9 cellular contexts compared by ENCODE assay signal in the genomic region with DNA sequence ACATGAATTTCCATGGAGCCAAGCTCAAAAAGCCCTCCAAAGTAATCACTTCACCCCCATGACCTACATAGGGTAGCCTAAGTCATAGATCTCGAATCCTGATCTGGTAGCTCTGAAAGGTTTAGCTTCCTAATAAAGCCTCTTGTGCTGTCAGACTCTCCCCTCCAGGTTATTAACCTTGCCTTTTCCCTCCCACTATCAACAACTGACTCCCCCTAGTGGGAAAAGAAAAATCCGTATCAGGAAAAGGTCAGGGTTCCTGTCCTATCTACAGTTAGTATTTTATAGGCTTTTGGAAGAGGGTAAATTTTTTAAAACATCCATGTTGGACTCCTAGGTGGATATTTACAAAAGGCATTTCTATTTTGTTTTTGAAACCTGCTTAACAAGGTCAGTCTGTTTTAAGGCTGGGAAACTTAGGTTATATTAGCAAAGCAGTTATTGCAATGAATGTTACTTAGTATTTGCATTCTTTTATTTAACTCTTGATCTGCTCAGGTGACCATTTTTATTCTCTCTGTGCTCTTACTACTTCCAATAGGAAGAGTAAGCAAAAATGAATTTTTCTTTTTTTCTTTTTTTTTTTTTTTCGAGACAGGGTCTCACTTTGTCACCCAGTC. TPM values are rescaled to one million over a fixed set of nuclear protein-coding genes. Genes with fewer than 3 reads are reported as not detected.
DNase-seq lines count a peak whose midpoint lies in the region; ATAC-seq and TF ChIP-seq lines count a peak whose summit lies in the region.
"Had no signal": no experiment of that assay in that cellular context is flagged by ENCODE, and none has a peak within 500 bp of the region (broad histone marks: within the 10 kb centered on the region; RNA-seq: fewer than 3 reads in every experiment).

No MANE protein-coding gene starts in this region.

- no peak for TF ChIP-seq POLR2A in ovary (IDR thresholded peaks at IDR 0.05)

- peaks cover 78% of the 10 kb centered on the region for H3K4me1 ChIP-seq in CD8-positive, alpha-beta memory T cell (ENCODE audit: insufficient read depth, low read length)
- peaks cover 25% of the 10 kb centered on the region for H3K4me1 ChIP-seq in ovary (ENCODE audit: insufficient read depth)
- H3K4me1 ChIP-seq: SJSA1 had no signal

- ATAC-seq in left lobe of liver = peak; percentile 90
- no peak for ATAC-seq in HG03520 (IDR thresholded peaks at IDR 0.05; ENCODE audit: unreplicated experiment)

- H3K27ac Mint-ChIP-seq in CD8-positive, alpha-beta memory T cell = peak overlapping the region; percentile 31 to 90 (median 70)
- H3K27ac Mint-ChIP-seq in MCF 10A (ENCODE audit: low read depth, unreplicated experiment) = no peak overlapping the region
- H3K27ac Mint-ChIP-seq in type B pancreatic cell = peak overlapping the region; percentile 75

- peaks cover 3% of the 10 kb centered on the region for H3K36me3 ChIP-seq in CD8-positive, alpha-beta memory T cell (ENCODE audit: insufficient read depth, low read length)
- no peaks in the 10 kb centered on the region for H3K36me3 ChIP-seq in ovary

- H3K36me3 Mint-ChIP-seq in CD8-positive, alpha-beta memory T cell = peaks cover 0 to 23% (median 4%) of the 10 kb centered on the region in 3 donors
- H3K36me3 Mint-ChIP-seq in MCF 10A (ENCODE audit: insufficient read depth, unreplicated experiment) (peaks cover 23% of the 10 kb centered on the region), type B pancreatic cell (peaks cover 17% of the 10 kb centered on the region)

- H3K9me3 Mint-ChIP-seq in CD8-positive, alpha-beta memory T cell = no peaks in the 10 kb centered on the region
- H3K9me3 Mint-ChIP-seq in MCF 10A (ENCODE audit: unreplicated experiment) (no peaks in the 10 kb centered on the region), type B pancreatic cell (no peaks in the 10 kb centered on the region)

- no peaks in the 10 kb centered on the region for H3K27me3 Mint-ChIP-seq in CD8-positive, alpha-beta memory T cell
- H3K27me3 Mint-ChIP-seq in MCF 10A (ENCODE audit: insufficient read depth, unreplicated experiment) (no peaks in the 10 kb centered on the region), type B pancreatic cell (no peaks in the 10 kb centered on the region)

- no peak for TF ChIP-seq EP300 in ovary (IDR thresholded peaks at IDR 0.05)

- peaks cover 66 to 89% (median 83%) of the 10 kb centered on the region in 3 donors for H3K4me1 Mint-ChIP-seq in CD8-positive, alpha-beta memory T cell
- H3K4me1 Mint-ChIP-seq in MCF 10A (ENCODE audit: insufficient read depth, unreplicated experiment) = peaks cover 26% of the 10 kb centered on the region
- H3K4me1 Mint-ChIP-seq in type B pancreatic cell (ENCODE audit: unreplicated experiment) = peaks cover 39% of the 10 kb centered on the region

- H3K27me3 ChIP-seq in CD8-positive, alpha-beta memory T cell (ENCODE audit: insufficient read depth, low read length, poor library complexity, severe bottlenecking) = no peaks in the 10 kb centered on the region
- H3K27me3 ChIP-seq in HL-60 (ENCODE audit: insufficient read depth, poor library complexity, severe bottlenecking) = no peaks in the 10 kb centered on the region
- H3K27me3 ChIP-seq in ovary = no peaks in the 10 kb centered on the region
- H3K27me3 ChIP-seq: SJSA1 had no signal

- CTCF ChIA-PET in CD8-positive, alpha-beta memory T cell (lab: Charles Lee) = interaction anchor here (0.7 to 3.3 kb wide), 10 partner anchors 10 to 264 kb away, joined by 3 to 19 read pairs (median 4); no protein-coding TSS in a partner anchor
- CTCF ChIA-PET in MCF 10A (lab: Yijun Ruan, JAX) = interaction anchor here (0.5 to 2.4 kb wide), 25 partner anchors 8 to 512 kb away, joined by 3 to 14 read pairs (median 4); no protein-coding TSS in a partner anchor

- TF ChIP-seq CTCF in HL-60 (IDR thresholded peaks at IDR 0.05; ENCODE audit: insufficient read depth, low read length) = peak; percentile 17
- TF ChIP-seq CTCF in MCF 10A (IDR thresholded peaks at IDR 0.05; ENCODE audit: unreplicated experiment) = peak; percentile 44
- TF ChIP-seq CTCF in type B pancreatic cell (conservative IDR thresholded peaks at IDR 0.05) = peak; percentile 78
- TF ChIP-seq CTCF in ovary (IDR thresholded peaks at IDR 0.05) = peak in 1 of 3 donors; percentile 27

- H3K4me3 Mint-ChIP-seq in CD8-positive, alpha-beta memory T cell = peak overlapping the region in 5 of 7 donors; percentile 30 to 71 (median 35)
- H3K4me3 Mint-ChIP-seq in MCF 10A (ENCODE audit: unreplicated experiment) = no peak overlapping the region
- peak overlapping the region; percentile 64 for H3K4me3 Mint-ChIP-seq in type B pancreatic cell

- no peak overlapping the region for H3K27ac ChIP-seq in CD8-positive, alpha-beta memory T cell (ENCODE audit: low read depth, low read length)
- no peak overlapping the region for H3K27ac ChIP-seq in HL-60 (replicated peaks)
- H3K27ac ChIP-seq in ovary = no peak overlapping the region
- H3K27ac ChIP-seq: SJSA1 had no signal

- intact Hi-C loops in MCF 10A (cut with micrococcal nuclease) (no loop called here), ovary (cut with DNase I) (loop anchor here in 1 of 4 donors (10.0 kb wide), 1 partner anchor 128 kb away; a partner anchor contains a TSS)

- WGBS in ovary, 3 donors = 21 to 29% (median 25%) methylated on average over 3 of the region's 3 CpGs

- H3K9me3 ChIP-seq in CD8-positive, alpha-beta memory T cell (ENCODE audit: low read length) = no peaks in the 10 kb centered on the region
- no peaks in the 10 kb centered on the region for H3K9me3 ChIP-seq in ovary
- H3K9me3 ChIP-seq: SJSA1 had no signal

- no TSS peak for BruUV-seq in MCF 10A (replicated peaks; lab: Mats Ljungman, UMichigan)

- peak in 2 of 5 donors; percentile 24 to 46 for DNase-seq in CD8-positive, alpha-beta memory T cell
- peak in 1 of 2 experiments; percentile 58 for DNase-seq in HL-60 (ENCODE audit: low read depth in 1 of 2, low spot score in 1 of 2)
- DNase-seq in NCI-H82 (lab: John Stamatoyannopoulos, UW) = peak; percentile 90
- DNase-seq in MCF 10A (ENCODE audit: unreplicated experiment) = peak; percentile 77
- no peak for DNase-seq in left lobe of liver (ENCODE audit: low spot score)
- DNase-seq in type B pancreatic cell (ENCODE audit: extremely low spot score, unreplicated experiment) = no peak
- no peak for DNase-seq in ovary

- H3K4me3 ChIP-seq in CD8-positive, alpha-beta memory T cell (ENCODE audit: low read length) = no peak overlapping the region
- H3K4me3 ChIP-seq in HL-60 (replicated peaks; ENCODE audit: insufficient read depth, low read length) (no peak overlapping the region), ovary (no peak overlapping the region)
- H3K4me3 ChIP-seq: SJSA1 had no signal

- POLR2A ChIA-PET in CD8-positive, alpha-beta memory T cell (lab: Charles Lee) = interaction anchor here (0.7 kb wide), 2 partner anchors 34 to 35 kb away, joined by 5 read pairs; no protein-coding TSS in a partner anchor
- POLR2A ChIA-PET in MCF 10A (lab: Yijun Ruan, JAX) = interaction anchor here (0.6 to 1.5 kb wide), 4 partner anchors 31 to 217 kb away, joined by 3 to 6 read pairs (median 4); no protein-coding TSS in a partner anchor

RNA-seq across cellular contexts. Expression of a gene that starts 8.0 kb away (rescaled TPM):
- total RNA-seq in CD8-positive, alpha-beta memory T cell = 100 to 1,000 TPM; 109 to 116 TPM
- polyA plus RNA-seq in CD8-positive, alpha-beta memory T cell = 24.2 TPM
- total RNA-seq in MCF 10A (2022) (66.7 and 73.3 TPM in 2 replicates), left lobe of liver (34.2 TPM), type B pancreatic cell (ENCODE audit: low replicate concordance) (79.8 and 98.0 TPM in 2 replicates), ovary (10 to 100 TPM; 37.0 to 68.6 (median 58.1) TPM)
- polyA plus RNA-seq in ovary = 10 to 100 TPM; 24.1 to 75.8 TPM

RNA-seq across cellular contexts. Expression of a gene that starts 59.3 kb away (rescaled TPM):
- 10 to 100 TPM; 10.4 to 10.5 TPM for total RNA-seq in CD8-positive, alpha-beta memory T cell
- 7.0 TPM for polyA plus RNA-seq in CD8-positive, alpha-beta memory T cell
- total RNA-seq in MCF 10A (2022) = 33.9 and 49.2 TPM in 2 replicates
- 34.1 TPM for total RNA-seq in left lobe of liver
- 72.8 and 101 TPM in 2 replicates for total RNA-seq in type B pancreatic cell (ENCODE audit: low replicate concordance)
- 100 to 1,000 TPM in 1 of 7 donors, 10 to 100 TPM in 6; 50.2 to 177 (median 72.3) TPM for total RNA-seq in ovary
- polyA plus RNA-seq in ovary = 10 to 100 TPM in 1 of 2 donors, 1 to 10 TPM in 1; 9.1 to 46.7 TPM

Comparison
In these comparisons a context has a peak if more than half of its experiments do, and no peak if none do; other contexts are left out.
1. DNase-seq: peak in NCI-H82 (single experiment) and MCF 10A (single experiment); none in left lobe of liver (single experiment), type B pancreatic cell (single experiment) and ovary (0 of 5).